Comparison of ENCODE assay signal across 15 cellular contexts in the genomic region with DNA sequence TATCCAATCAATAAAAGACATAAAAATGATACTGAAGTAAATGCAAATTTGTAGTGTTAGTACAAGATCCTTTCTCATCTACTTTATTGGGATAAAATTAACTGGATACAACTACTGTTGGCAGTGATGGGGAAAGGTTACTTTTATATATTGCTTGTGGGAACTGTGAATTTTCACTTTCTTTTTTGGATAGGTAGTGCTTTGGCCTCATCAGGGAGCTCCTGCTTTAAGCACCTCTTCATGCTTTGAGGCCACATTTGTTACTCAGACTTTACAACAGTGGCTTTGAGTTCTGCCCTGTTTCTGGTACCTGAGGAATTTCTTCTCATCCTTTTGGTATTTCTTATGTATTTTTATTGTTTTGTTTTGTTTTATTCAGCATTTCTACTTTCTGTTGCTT.
"Had no signal": no experiment of that assay in that cellular context is flagged by ENCODE, and none has a peak within 500 bp of the region (broad histone marks: within the 10 kb centered on the region; RNA-seq: fewer than 3 reads in every experiment).

No MANE protein-coding gene starts in this region.

- H3K36me3 ChIP-seq: esophagus muscularis mucosa, pancreas, thoracic aorta had no signal

- DNase-seq: activated CD4-positive, alpha-beta T cell treated with anti-CD3 and anti-CD28 coated beads, Interleukin-2, amount 50 U/mL, for 1 hour; activated gamma-delta T cell; activated T-cell treated with anti-CD3 and anti-CD28 coated beads, Interleukin-2, amount 50 U/mL, for 48 hours; aorta; dorsolateral prefrontal cortex; immature natural killer cell; left colon; naive B cell; pancreas; stomach had no signal

- H3K27me3 Mint-ChIP-seq: naive B cell had no signal

- ATAC-seq: left colon, pancreas, WTC11 had no signal

- H3K4me3 Mint-ChIP-seq: immature natural killer cell, naive B cell, WTC11 had no signal

- H3K4me3 ChIP-seq: dorsolateral prefrontal cortex, esophagus muscularis mucosa, lung, pancreas, skin epidermis, stomach, thoracic aorta had no signal

- H3K27ac ChIP-seq: dorsolateral prefrontal cortex, esophagus muscularis mucosa, pancreas, skin epidermis, stomach, thoracic aorta had no signal

- H3K9me3 ChIP-seq: esophagus muscularis mucosa, pancreas, stomach, thoracic aorta had no signal

- H3K4me1 ChIP-seq: esophagus muscularis mucosa, pancreas had no signal

- H3K9me3 Mint-ChIP-seq: immature natural killer cell had no signal

- H3K27ac Mint-ChIP-seq: naive B cell, WTC11 had no signal

- H3K27me3 ChIP-seq: dorsolateral prefrontal cortex, esophagus muscularis mucosa, pancreas, stomach had no signal
